Comparison of ENCODE assay signal across 19 cellular contexts in the genomic region with DNA sequence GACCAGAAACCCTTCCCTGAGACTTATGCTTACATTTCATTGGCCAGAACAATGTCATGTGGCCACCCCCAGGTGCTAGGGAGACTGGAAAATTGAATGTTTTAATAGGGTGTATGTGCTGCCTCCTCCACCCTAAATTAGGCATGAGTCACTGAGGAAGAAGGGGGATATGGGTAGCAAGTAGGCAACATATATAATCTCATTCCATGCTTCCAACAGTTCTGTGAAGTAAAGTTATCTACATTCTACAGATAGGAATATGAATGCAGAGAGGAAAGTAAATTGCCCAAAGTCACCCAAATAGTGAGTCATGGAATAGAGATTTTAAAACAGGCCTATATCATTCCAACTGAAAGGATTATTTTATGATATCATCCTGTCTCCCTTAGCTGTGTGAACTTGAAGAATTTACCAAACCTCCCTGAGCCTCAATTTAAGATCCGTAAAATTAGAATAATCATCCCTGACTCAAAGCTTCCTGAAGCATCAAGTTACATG.
DNase-seq lines count a peak whose midpoint lies in the region; ATAC-seq, FAIRE-seq and TF ChIP-seq lines count a peak whose summit lies in the region.
"Had no signal": no experiment of that assay in that cellular context is flagged by ENCODE, and none has a peak within 500 bp of the region (broad histone marks: within the 10 kb centered on the region; RNA-seq: fewer than 3 reads in every experiment).

No MANE protein-coding gene starts in this region.

- H2AK9ac ChIP-seq in IMR-90 (replicated peaks; ENCODE audit: low read depth, low read length, poor library complexity) = no peak overlapping the region

- H2AK5ac ChIP-seq in IMR-90 (ENCODE audit: low read depth, low read length) = no peak overlapping the region

- TF ChIP-seq CTCF in AG04449 (IDR thresholded peaks at IDR 0.05; ENCODE audit: insufficient read depth, low read length, missing control alignments) (no peak), IMR-90 (conservative IDR thresholded peaks at IDR 0.05; ENCODE audit: low read depth, low read length) (no peak), astrocyte (IDR thresholded peaks at IDR 0.05; ENCODE audit: insufficient read depth, low read depth, low read length) (no peak), foreskin keratinocyte (conservative IDR thresholded peaks at IDR 0.05) (no peak)

- no peak overlapping the region for H3K18ac ChIP-seq in IMR-90 (ENCODE audit: low read depth, low read length)

- H3K4ac ChIP-seq in IMR-90 (ENCODE audit: low read depth, low read length) = peak overlapping the region; percentile 94; the same call in 1 of the 2 replicates

- no peak overlapping the region for H2AFZ ChIP-seq in IMR-90 (replicated peaks; ENCODE audit: low read length, poor library complexity)
- H2AFZ ChIP-seq in astrocyte (ENCODE audit: low read depth, low read length) = no peak overlapping the region
- H2AFZ ChIP-seq: PC-9 had no signal

- H3K9me1 ChIP-seq in IMR-90 (ENCODE audit: insufficient read depth, low read length) = peaks cover 11% of the 10 kb centered on the region

- H4K5ac ChIP-seq in IMR-90 (ENCODE audit: low read depth, low read length) = no peak overlapping the region; the same call in 1 of the 2 replicates

- H3K9me3 ChIP-seq in IMR-90 (ENCODE audit: control insufficient read depth, insufficient read depth, low read length) = no peaks in the 10 kb centered on the region
- H3K9me3 ChIP-seq in astrocyte (ENCODE audit: insufficient read depth, low read depth, low read length) = no peaks in the 10 kb centered on the region
- H3K9me3 ChIP-seq: psoas muscle, uterus had no signal

- peak overlapping the region; percentile 21 for H3K56ac ChIP-seq in IMR-90 (ENCODE audit: extremely low read depth, insufficient read depth, low read length)

- H3K27me3 ChIP-seq in IMR-90 (ENCODE audit: control insufficient read depth, insufficient read depth, low read length) (no peaks in the 10 kb centered on the region), astrocyte (ENCODE audit: insufficient read depth, low read length) (no peaks in the 10 kb centered on the region), foreskin keratinocyte (no peaks in the 10 kb centered on the region)
- H3K27me3 ChIP-seq: uterus had no signal

- peak; percentile 75 for ATAC-seq in IMR-90 (ENCODE audit: low read depth)
- ATAC-seq in foreskin keratinocyte = peak; percentile 80
- ATAC-seq in HG03095 (IDR thresholded peaks at IDR 0.05; ENCODE audit: unreplicated experiment) = no peak
- ATAC-seq in HG02763 (IDR thresholded peaks at IDR 0.05; ENCODE audit: unreplicated experiment) = no peak
- ATAC-seq: left colon; psoas muscle; stimulated activated naive CD8-positive, alpha-beta T cell treated with anti-CD3 and anti-CD28 coated beads, Interleukin-15, amount 100 ng/mL, for 72 hours had no signal

- H3K4me3 Mint-ChIP-seq in astrocyte (ENCODE audit: unreplicated experiment) = no peak overlapping the region
- H3K4me3 Mint-ChIP-seq: activated B cell treated with CpG ODN at 0.5 μM for 24 hours; stimulated activated naive CD8-positive, alpha-beta T cell treated with anti-CD3 and anti-CD28 coated beads, Interleukin-15, amount 100 ng/mL, for 72 hours had no signal

- H3K23ac ChIP-seq in IMR-90 (ENCODE audit: low read depth, low read length) = no peak overlapping the region

- peak overlapping the region; percentile 65; the same call in 1 of the 3 replicates for H2BK15ac ChIP-seq in IMR-90 (ENCODE audit: low read depth, low read length)

- in situ Hi-C loops in IMR-90 (cut with MboI; ENCODE audit: low sequenced_read_pairs) = no loop called here

- intact Hi-C loops in IMR-90 (cut with micrococcal nuclease) = no loop called here

- H3K27me3 Mint-ChIP-seq in astrocyte (ENCODE audit: low read depth, unreplicated experiment) = no peaks in the 10 kb centered on the region
- H3K27me3 Mint-ChIP-seq: activated B cell treated with CpG ODN at 0.5 μM for 24 hours had no signal

- peak overlapping the region; percentile 75 for H3K27ac Mint-ChIP-seq in astrocyte (ENCODE audit: unreplicated experiment)
- H3K27ac Mint-ChIP-seq: activated B cell treated with CpG ODN at 0.5 μM for 24 hours; stimulated activated naive CD8-positive, alpha-beta T cell treated with anti-CD3 and anti-CD28 coated beads, Interleukin-15, amount 100 ng/mL, for 72 hours had no signal

- peak overlapping the region; percentile 92 for H2BK20ac ChIP-seq in IMR-90 (ENCODE audit: low read depth, low read length)

- DNase-seq in AG04449 (ENCODE audit: low read depth, low spot score) = peak; percentile 54
- peak; percentile 66 for DNase-seq in IMR-90
- peak; percentile 84 for DNase-seq in astrocyte (ENCODE audit: low read depth)
- DNase-seq in foreskin keratinocyte = peak in 1 of 2 donors; percentile 74
- DNase-seq in superior temporal gyrus (ENCODE audit: extremely low spot score) = no peak
- DNase-seq in NCI-H146 (lab: John Stamatoyannopoulos, UW) = no peak
- DNase-seq: activated B cell treated with CpG ODN at 0.5 μM for 24 hours; AML-193; Calu3; cortex of kidney; left colon; MV-4-11; NCI-H2107; psoas muscle; stimulated activated naive CD8-positive, alpha-beta T cell treated with anti-CD3 and anti-CD28 coated beads, Interleukin-15, amount 100 ng/mL, for 72 hours; uterus had no signal

- H3K27ac ChIP-seq in IMR-90 (ENCODE audit: insufficient read depth, low read length) (no peak overlapping the region; the same call in 1 of the 2 replicates), astrocyte (ENCODE audit: low read depth, low read length) (peak overlapping the region; percentile 84), foreskin keratinocyte (no peak overlapping the region)
- H3K27ac ChIP-seq: PC-9, psoas muscle, uterus had no signal

- dilution Hi-C loops in IMR-90 (cut with HindIII; ENCODE audit: low sequenced_read_pairs, unreplicated experiment) = no loop called here

- BruUV-seq in IMR-90 (replicated peaks; lab: Mats Ljungman, UMichigan) = no TSS peak

- H2BK5ac ChIP-seq in IMR-90 (ENCODE audit: low read depth, low read length, poor library complexity, severe bottlenecking) = peak overlapping the region; percentile 76

- H3K9ac ChIP-seq in IMR-90 (ENCODE audit: low read depth, low read length) (no peak overlapping the region), astrocyte (ENCODE audit: low read length) (peak overlapping the region; percentile 45)

- peak overlapping the region; percentile 43 for H4K91ac ChIP-seq in IMR-90 (ENCODE audit: insufficient read depth, low read depth, low read length)

- H3K4me2 ChIP-seq in IMR-90 (ENCODE audit: low read depth, low read length) = peak overlapping the region; percentile 12; the same call in 1 of the 2 replicates
- peak overlapping the region; percentile 54 for H3K4me2 ChIP-seq in astrocyte (ENCODE audit: low read length)
- H3K4me2 ChIP-seq: PC-9 had no signal

- H3K36me3 ChIP-seq in IMR-90 (ENCODE audit: control insufficient read depth, insufficient read depth, low read length) (no peaks in the 10 kb centered on the region), astrocyte (ENCODE audit: insufficient read depth, low read length) (no peaks in the 10 kb centered on the region)
- H3K36me3 ChIP-seq: uterus had no signal

- H3K4me1 Mint-ChIP-seq in astrocyte (ENCODE audit: low read depth, unreplicated experiment) = peaks cover 41% of the 10 kb centered on the region
- H3K4me1 Mint-ChIP-seq: activated B cell treated with CpG ODN at 0.5 μM for 24 hours had no signal

- peak overlapping the region; percentile 93 for H2BK120ac ChIP-seq in IMR-90 (ENCODE audit: low read depth, low read length)

- H3K4me1 ChIP-seq in IMR-90 (ENCODE audit: control insufficient read depth, insufficient read depth, low read length) = peaks cover 9% of the 10 kb centered on the region
- H3K4me1 ChIP-seq in astrocyte (ENCODE audit: insufficient read depth, low read length) = peaks cover 38% of the 10 kb centered on the region
- peaks cover 27% of the 10 kb centered on the region for H3K4me1 ChIP-seq in foreskin keratinocyte
- H3K4me1 ChIP-seq: uterus had no signal

- TF ChIP-seq RAD21 in IMR-90 (IDR thresholded peaks at IDR 0.05; ENCODE audit: low read length) = 0 out of 2 replicates have a peak, but pooled peaks have one; percentile 2

- H3K36me3 Mint-ChIP-seq in astrocyte (ENCODE audit: low read depth, unreplicated experiment) = no peaks in the 10 kb centered on the region

- peak overlapping the region; percentile 50 for H3K14ac ChIP-seq in IMR-90 (replicated peaks; ENCODE audit: low read depth, low read length)

- no peak for TF ChIP-seq POLR2A in IMR-90 (IDR thresholded peaks at IDR 0.05; ENCODE audit: low read depth, low read length)

- no peaks in the 10 kb centered on the region for H3K79me1 ChIP-seq in IMR-90 (ENCODE audit: low read depth in 1 of 2, low read length in 2 of 2)

- POLR2A ChIA-PET in AG04449 (lab: Yijun Ruan, JAX) = interaction anchor here (0.6 to 1.6 kb wide), 6 partner anchors 15 to 346 kb away, joined by 3 to 11 read pairs (median 6); partner anchors contain the start of gene JUN
- POLR2A ChIA-PET in IMR-90 (lab: Charles Lee; ENCODE audit: unreplicated experiment) = no interaction called here

- WGBS in IMR-90 (ENCODE audit: extremely low coverage in 2 of 2, insufficient read length in 1 of 2), 2 experiments = no CpG with 5 or more reads among the region's 1 CpG

- no peak overlapping the region for H3K4me3 ChIP-seq in AG04449 (ENCODE audit: low read depth, low read length)
- H3K4me3 ChIP-seq in IMR-90 (ENCODE audit: insufficient read depth, low read depth, low read length) = no peak overlapping the region
- no peak overlapping the region for H3K4me3 ChIP-seq in astrocyte (ENCODE audit: insufficient read depth, low read depth, low read length)
- H3K4me3 ChIP-seq: PC-9, psoas muscle, uterus had no signal

- peak overlapping the region; percentile 24 to 56; a peak in 3 of 4 replicates for H4K8ac ChIP-seq in IMR-90 (ENCODE audit: low read depth in 2 of 2, low read length in 2 of 2)

- no peak for FAIRE-seq in astrocyte (lab: Jason Lieb, UNC)

- no peaks in the 10 kb centered on the region for H3K79me2 ChIP-seq in astrocyte (ENCODE audit: insufficient read depth, low read length)

- peaks cover 5% of the 10 kb centered on the region for H3K9me3 Mint-ChIP-seq in astrocyte (ENCODE audit: unreplicated experiment)
- H3K9me3 Mint-ChIP-seq: activated B cell treated with CpG ODN at 0.5 μM for 24 hours had no signal

- CTCF ChIA-PET in AG04449 (lab: Yijun Ruan, JAX) (interaction anchor here (1.1 to 2.1 kb wide), 3 partner anchors 19 to 631 kb away, joined by 4 to 5 read pairs (median 4); no protein-coding TSS in a partner anchor), IMR-90 (lab: Yijun Ruan, JAX) (no interaction called here)

- H4K20me1 ChIP-seq in IMR-90 (ENCODE audit: insufficient read depth, low read length) (no peaks in the 10 kb centered on the region), astrocyte (ENCODE audit: insufficient read depth, low read length) (no peaks in the 10 kb centered on the region)

TF ChIP-seq in IMR-90, 13 proteins besides CTCF, POLR2A, EP300 and RAD21 (continues in another document):
- peak; percentile 35; the same call in 1 of the 2 replicates for TF ChIP-seq FOS (IDR thresholded peaks at IDR 0.05; ENCODE audit: low read depth, low read length)
- TF ChIP-seq NFE2L2 (IDR thresholded peaks at IDR 0.05; ENCODE audit: low read depth, low read length) = peak; percentile 50; the same call in 1 of the 2 replicates

Comparison
In these comparisons a context has a peak if more than half of its experiments do, and no peak if none do; other contexts are left out.
1. DNase-seq: peak in AG04449 (single experiment), IMR-90 (single experiment) and astrocyte (single experiment); none in superior temporal gyrus (single experiment) and NCI-H146 (single experiment).
2. ATAC-seq: peak in IMR-90 (single experiment) and foreskin keratinocyte (single experiment); none in HG03095 (single experiment) and HG02763 (single experiment).